In the genomic region with DNA sequence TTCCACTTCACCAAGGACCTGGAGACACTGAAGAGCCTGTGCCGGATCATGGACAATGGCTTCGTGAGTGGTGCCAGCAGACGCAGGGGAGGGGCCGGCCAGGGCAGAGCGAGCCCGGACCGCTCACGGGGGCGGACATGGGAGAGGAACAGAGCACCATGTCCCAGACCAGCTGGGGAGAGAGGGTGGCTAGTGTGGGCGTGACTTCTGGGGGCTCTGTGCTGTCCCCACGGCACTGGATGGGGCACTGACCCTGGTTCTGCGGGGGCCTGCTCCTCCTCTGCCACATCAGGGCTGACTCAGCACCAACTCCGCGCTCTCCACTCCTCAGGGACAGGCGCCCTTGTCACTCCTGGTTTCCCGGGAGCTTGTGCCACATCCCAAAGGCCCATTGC, we compare ENCODE assay signal across 13 cellular contexts. TPM values are rescaled to one million over a fixed set of nuclear protein-coding genes. Genes with fewer than 3 reads are reported as not detected.
DNase-seq lines count a peak whose midpoint lies in the region; ATAC-seq and TF ChIP-seq lines count a peak whose summit lies in the region.
"Had no signal": no experiment of that assay in that cellular context is flagged by ENCODE, and none has a peak within 500 bp of the region (broad histone marks: within the 10 kb centered on the region; RNA-seq: fewer than 3 reads in every experiment).

No MANE protein-coding gene starts in this region.

- H3K27me3 ChIP-seq in HCT116 (ENCODE audit: insufficient read depth, low read length) (no peaks in the 10 kb centered on the region), sigmoid colon (no peaks in the 10 kb centered on the region)

- TF ChIP-seq EP300 in sigmoid colon (IDR thresholded peaks at IDR 0.05) = no peak

- H3K27ac ChIP-seq in 22Rv1 = peak overlapping the region; percentile 96
- H3K27ac ChIP-seq in HCT116 (ENCODE audit: low read depth, low read length) = peak overlapping the region; percentile 45; the same call in 1 of the 2 replicates
- peak overlapping the region in 1 of 4 donors; percentile 11 for H3K27ac ChIP-seq in sigmoid colon

- peaks cover 0 to 34% of the 10 kb centered on the region in 2 experiments; a peak in 1 of 4 replicates for H3K4me1 ChIP-seq in HCT116 (ENCODE audit: control insufficient read depth in 1 of 2, insufficient read depth in 2 of 2, low read length in 2 of 2)
- H3K4me1 ChIP-seq in sigmoid colon = peaks cover 0 to 32% (median 19%) of the 10 kb centered on the region in 4 donors

- H3K9me2 ChIP-seq in HCT116 (ENCODE audit: insufficient read depth) = no peaks in the 10 kb centered on the region

- TF ChIP-seq RAD21 in HCT116 (IDR thresholded peaks at IDR 0.05; ENCODE audit: low read depth) = no peak

- RAD21 ChIA-PET in HCT116 (lab: Charles Lee; ENCODE audit: low non-redundant PET in 1 of 2, low total read pairs in 2 of 2, uncharacterized antibody in 2 of 2, unreplicated experiment in 2 of 2) = no interaction called here

- no TSS peak for BruUV-seq in HCT116 (replicated peaks; lab: Mats Ljungman, UMichigan)

- H3K36me3 ChIP-seq in HCT116 (ENCODE audit: control insufficient read depth in 1 of 2, insufficient read depth in 2 of 2, low read length in 2 of 2) (peaks cover 17 to 33% of the 10 kb centered on the region in 2 experiments; a peak in 3 of 4 replicates), sigmoid colon (peaks cover 32 to 86% (median 55%) of the 10 kb centered on the region in 4 donors)

- no peak overlapping the region for H3K4me2 ChIP-seq in HCT116 (ENCODE audit: low read length)

- intact Hi-C loops in HCT116 (cut with micrococcal nuclease) = no loop called here
- intact Hi-C loops in sigmoid colon (cut with DNase I) = no loop called here

- CTCF ChIA-PET in HCT116 (lab: Charles Lee) = no interaction called here

- H2AFZ ChIP-seq in HCT116 (ENCODE audit: low read depth, low read length, poor library complexity, severe bottlenecking) = no peak overlapping the region

- no peak overlapping the region for H3K4me3 ChIP-seq in HCT116 (replicated peaks in 1 of 2; ENCODE audit: low read depth in 1 of 2, low read length in 2 of 2)
- H3K4me3 ChIP-seq in sigmoid colon = no peak overlapping the region

- H3K9me3 ChIP-seq in HCT116 (ENCODE audit: control insufficient read depth in 1 of 2, insufficient read depth in 1 of 2, low read depth in 1 of 2, low read length in 2 of 2) = no peaks in the 10 kb centered on the region
- H3K9me3 ChIP-seq in sigmoid colon = no peaks in the 10 kb centered on the region

- POLR2A ChIA-PET in HCT116 (lab: Charles Lee) = no interaction called here

- H3K9ac ChIP-seq in HCT116 (ENCODE audit: low read length) = no peak overlapping the region

- H3K79me2 ChIP-seq in HCT116 (ENCODE audit: insufficient read depth, low read length) = peaks cover 32% of the 10 kb centered on the region

- WGBS in sigmoid colon, 2 donors = 89 to 90% methylated on average over 16 of the region's 16 CpGs

- no peaks in the 10 kb centered on the region for H4K20me1 ChIP-seq in HCT116 (ENCODE audit: insufficient read depth)

- TF ChIP-seq CTCF in 22Rv1 (IDR thresholded peaks at IDR 0.05) (no peak), HCT116 (IDR thresholded peaks at IDR 0.05 in 2 of 3, conservative IDR thresholded peaks at IDR 0.05 in 1 of 3; ENCODE audit: borderline replicate concordance in 1 of 3, insufficient read depth in 1 of 3, low read depth in 2 of 3, low read length in 2 of 3) (no peak), sigmoid colon (IDR thresholded peaks at IDR 0.05) (no peak)

- TF ChIP-seq POLR2A in HCT116 (IDR thresholded peaks at IDR 0.05; ENCODE audit: borderline replicate concordance, extremely low read depth, insufficient read depth, insufficient read length) = no peak
- no peak for TF ChIP-seq POLR2A in sigmoid colon (IDR thresholded peaks at IDR 0.05)

- ATAC-seq in HCT116 (no peak), GM19035 (IDR thresholded peaks at IDR 0.05; ENCODE audit: unreplicated experiment) (no peak)
- ATAC-seq: T-helper 17 cell had no signal

- no peak for DNase-seq in HCT116 (ENCODE audit: low read depth, low spot score)
- peak in 37 of 58 donors; percentile 13 to 62 (median 35) for DNase-seq in anterior cingulate cortex (lab: John Stamatoyannopoulos, UW)
- peak; percentile 38 for DNase-seq in midbrain (lab: John Stamatoyannopoulos, UW)
- DNase-seq in activated CD4-positive, CD25-positive, alpha-beta regulatory T cell treated with anti-CD3 and anti-CD28 coated beads, Interleukin-2, amount 50 U/mL, for 72 hours = no peak
- no peak for DNase-seq in D341Med (ENCODE audit: low spot score)
- DNase-seq in sigmoid colon = no peak
- DNase-seq: activated naive CD4-positive, alpha-beta T cell treated with anti-CD3 and anti-CD28 coated beads, Interleukin-2, amount 10 ng/mL, durations not matched to agents 7 days and 5 days; NCI-H1417; NCI-H774; retina; T-helper 17 cell had no signal

TF ChIP-seq in HCT116, 20 proteins besides CTCF, POLR2A, EP300 and RAD21:
- TF ChIP-seq, protein P1, sequence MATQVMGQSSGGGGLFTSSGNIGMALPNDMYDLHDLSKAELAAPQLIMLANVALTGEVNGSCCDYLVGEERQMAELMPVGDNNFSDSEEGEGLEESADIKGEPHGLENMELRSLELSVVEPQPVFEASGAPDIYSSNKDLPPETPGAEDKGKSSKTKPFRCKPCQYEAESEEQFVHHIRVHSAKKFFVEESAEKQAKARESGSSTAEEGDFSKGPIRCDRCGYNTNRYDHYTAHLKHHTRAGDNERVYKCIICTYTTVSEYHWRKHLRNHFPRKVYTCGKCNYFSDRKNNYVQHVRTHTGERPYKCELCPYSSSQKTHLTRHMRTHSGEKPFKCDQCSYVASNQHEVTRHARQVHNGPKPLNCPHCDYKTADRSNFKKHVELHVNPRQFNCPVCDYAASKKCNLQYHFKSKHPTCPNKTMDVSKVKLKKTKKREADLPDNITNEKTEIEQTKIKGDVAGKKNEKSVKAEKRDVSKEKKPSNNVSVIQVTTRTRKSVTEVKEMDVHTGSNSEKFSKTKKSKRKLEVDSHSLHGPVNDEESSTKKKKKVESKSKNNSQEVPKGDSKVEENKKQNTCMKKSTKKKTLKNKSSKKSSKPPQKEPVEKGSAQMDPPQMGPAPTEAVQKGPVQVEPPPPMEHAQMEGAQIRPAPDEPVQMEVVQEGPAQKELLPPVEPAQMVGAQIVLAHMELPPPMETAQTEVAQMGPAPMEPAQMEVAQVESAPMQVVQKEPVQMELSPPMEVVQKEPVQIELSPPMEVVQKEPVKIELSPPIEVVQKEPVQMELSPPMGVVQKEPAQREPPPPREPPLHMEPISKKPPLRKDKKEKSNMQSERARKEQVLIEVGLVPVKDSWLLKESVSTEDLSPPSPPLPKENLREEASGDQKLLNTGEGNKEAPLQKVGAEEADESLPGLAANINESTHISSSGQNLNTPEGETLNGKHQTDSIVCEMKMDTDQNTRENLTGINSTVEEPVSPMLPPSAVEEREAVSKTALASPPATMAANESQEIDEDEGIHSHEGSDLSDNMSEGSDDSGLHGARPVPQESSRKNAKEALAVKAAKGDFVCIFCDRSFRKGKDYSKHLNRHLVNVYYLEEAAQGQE (IDR thresholded peaks at IDR 0.05; ENCODE audit: low read depth) = no peak
- TF ChIP-seq ZNF274 (IDR thresholded peaks at IDR 0.05; ENCODE audit: low read depth, low read length) (no peak), POLR2AphosphoS5 (IDR thresholded peaks at IDR 0.05; ENCODE audit: low read depth, low read length) (peak; percentile 13; the same call in 1 of the 2 replicates)

RNA-seq across cellular contexts. Expression of a gene that starts 7.6 kb away (rescaled TPM):
- total RNA-seq in HCT116 (2021; ENCODE audit: unreplicated experiment) = 236 TPM
- polyA plus RNA-seq in HCT116 (2012) = 179 and 183 TPM in 2 replicates
- total RNA-seq in sigmoid colon = 100 to 1,000 TPM in 1 of 4 donors, 10 to 100 TPM in 3; 52.2 to 105 (median 68.1) TPM
- 10 to 100 TPM; 54.8 to 79.7 (median 62.5) TPM for polyA plus RNA-seq in sigmoid colon

RNA-seq across cellular contexts. Expression of a gene that starts 8.8 kb away (rescaled TPM):
- total RNA-seq in HCT116 (2021; ENCODE audit: unreplicated experiment) (129 TPM), sigmoid colon (10 to 100 TPM; 28.2 to 44.0 (median 33.9) TPM)
- polyA plus RNA-seq in HCT116 (2012) = 53.4 and 61.0 TPM in 2 replicates
- polyA plus RNA-seq in sigmoid colon = 10 to 100 TPM; 27.0 to 88.8 (median 34.0) TPM

RNA-seq across cellular contexts. Expression of a gene that starts 18.6 kb away (rescaled TPM):
- total RNA-seq in HCT116 (2021; ENCODE audit: unreplicated experiment) (70.6 TPM), sigmoid colon (10 to 100 TPM; 13.6 to 16.1 (median 14.6) TPM)
- 49.3 and 54.5 TPM in 2 replicates for polyA plus RNA-seq in HCT116 (2012)
- 10 to 100 TPM; 30.3 to 55.9 (median 33.6) TPM for polyA plus RNA-seq in sigmoid colon

RNA-seq across cellular contexts. Expression of a gene that starts 18.9 kb away (rescaled TPM):
- total RNA-seq in HCT116 (2021; ENCODE audit: unreplicated experiment) (32.9 TPM), sigmoid colon (10 to 100 TPM; 25.0 to 41.0 (median 26.6) TPM)
- polyA plus RNA-seq in HCT116 (2012) = 25.9 and 27.8 TPM in 2 replicates
- 10 to 100 TPM; 13.4 to 29.5 (median 22.8) TPM for polyA plus RNA-seq in sigmoid colon

RNA-seq across cellular contexts. Expression of a gene that starts 38.1 kb away (rescaled TPM):
- total RNA-seq in HCT116 (2021; ENCODE audit: unreplicated experiment) = 0.71 TPM
- polyA plus RNA-seq in HCT116 (2012) = 0.57 and 0.85 TPM in 2 replicates
- total RNA-seq in sigmoid colon = under 1 TPM; 0.28 to 0.66 (median 0.38) TPM
- polyA plus RNA-seq in sigmoid colon = 1 to 10 TPM; 1.8 to 6.8 (median 3.5) TPM

Comparison
In these comparisons a context has a peak if more than half of its experiments do, and no peak if none do; other contexts are left out.
1. DNase-seq: peak in anterior cingulate cortex (37 of 58) and midbrain (single experiment); none in HCT116 (single experiment), activated CD4-positive, CD25-positive, alpha-beta regulatory T cell treated with anti-CD3 and anti-CD28 coated beads, Interleukin-2, amount 50 U/mL, for 72 hours (single experiment), D341Med (single experiment) and sigmoid colon (single experiment).